Comparison of ENCODE assay signal across 15 cellular contexts in the genomic region with DNA sequence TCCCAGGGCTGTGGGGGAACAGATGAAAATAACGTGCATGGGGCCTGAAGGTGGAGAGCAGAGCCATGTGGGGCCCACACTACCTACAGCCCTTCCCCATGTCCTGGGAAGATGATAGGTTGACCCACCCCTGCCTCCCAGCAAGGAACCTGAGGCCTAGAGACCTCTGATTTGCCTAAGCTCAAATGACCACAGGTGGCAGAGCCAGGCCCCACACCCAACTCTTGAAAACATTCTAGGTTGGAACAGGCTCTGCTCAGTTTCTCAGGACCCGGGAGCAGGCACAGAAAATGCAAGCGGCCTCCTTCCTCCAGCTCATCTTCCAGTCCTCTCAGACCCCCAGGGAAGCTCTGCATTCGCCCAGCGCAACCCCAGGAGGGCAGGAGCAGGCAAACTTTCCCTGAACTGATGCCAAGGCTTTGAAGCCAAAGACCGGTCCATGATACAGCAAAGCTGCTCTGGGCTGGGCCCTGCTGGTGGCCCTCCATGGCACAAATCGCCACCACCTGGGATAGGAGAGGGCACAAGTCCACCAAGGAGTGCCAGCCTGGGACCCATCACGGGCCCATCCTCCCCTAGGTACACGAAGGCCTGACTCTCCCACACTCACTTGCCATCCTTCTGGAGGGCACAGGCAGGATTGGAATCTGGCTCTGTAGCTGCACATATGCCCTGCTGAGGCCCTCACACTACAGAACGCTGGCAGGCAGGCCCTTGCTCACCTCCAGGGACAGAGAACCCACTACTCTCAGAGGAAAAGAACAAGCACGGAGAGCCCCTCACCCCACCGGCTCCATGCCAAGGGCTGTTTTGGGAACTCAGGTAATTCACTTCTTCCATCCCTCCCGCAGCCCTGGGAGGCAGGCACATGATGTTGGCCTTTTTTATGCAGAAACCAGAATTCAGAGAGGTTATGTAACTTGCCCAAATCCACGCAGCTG. TPM values are rescaled to one million over a fixed set of nuclear protein-coding genes. Genes with fewer than 3 reads are reported as not detected.
DNase-seq lines count a peak whose midpoint lies in the region; ATAC-seq and TF ChIP-seq lines count a peak whose summit lies in the region.
"Had no signal": no experiment of that assay in that cellular context is flagged by ENCODE, and none has a peak within 500 bp of the region (broad histone marks: within the 10 kb centered on the region; RNA-seq: fewer than 3 reads in every experiment).

No MANE protein-coding gene starts in this region.

- H3K79me1 ChIP-seq in mesendoderm (ENCODE audit: low read length): no peaks in the 10 kb centered on the region

- peaks cover 2% of the 10 kb centered on the region for H3K4me1 ChIP-seq in mesendoderm (ENCODE audit: control insufficient read depth, low read depth, low read length)

- H3K18ac ChIP-seq in mesendoderm (ENCODE audit: low read length): no peak overlapping the region

- peak overlapping the region; percentile 30 for H3K4me3 Mint-ChIP-seq in activated CD8-positive, alpha-beta T cell treated with anti-CD3 and anti-CD28 coated beads, Interleukin-2, amount 10 ng/mL, durations not matched to agents 7 days and 5 days
- H3K4me3 Mint-ChIP-seq in chondrocyte (ENCODE audit: unreplicated experiment): no peak overlapping the region

- no peak overlapping the region for H2BK120ac ChIP-seq in mesendoderm (ENCODE audit: low read depth, low read length)

- peaks cover 86% of the 10 kb centered on the region for H3K4me1 Mint-ChIP-seq in activated CD8-positive, alpha-beta T cell treated with anti-CD3 and anti-CD28 coated beads, Interleukin-2, amount 10 ng/mL, durations not matched to agents 7 days and 5 days (ENCODE audit: low read depth)
- peaks cover 11% of the 10 kb centered on the region for H3K4me1 Mint-ChIP-seq in chondrocyte (ENCODE audit: low read depth)

- CTCF ChIA-PET in activated CD8-positive, alpha-beta T cell treated with anti-CD3 and anti-CD28 coated beads, Interleukin-2, amount 10 ng/mL, durations not matched to agents 7 days and 5 days (lab: Charles Lee): interaction anchor here (0.8 to 3.3 kb wide), 18 partner anchors 9 to 163 kb away, joined by 3 to 26 read pairs (median 6); partner anchors contain the start of genes BLM, FURIN and HDDC3

- H3K4me2 ChIP-seq in mesendoderm (ENCODE audit: low read length): no peak overlapping the region
- H3K4me2 ChIP-seq: SK-N-SH had no signal

- no peaks in the 10 kb centered on the region for H3K27me3 Mint-ChIP-seq in activated CD8-positive, alpha-beta T cell treated with anti-CD3 and anti-CD28 coated beads, Interleukin-2, amount 10 ng/mL, durations not matched to agents 7 days and 5 days (ENCODE audit: low read depth)
- H3K27me3 Mint-ChIP-seq in chondrocyte (ENCODE audit: low read depth): no peaks in the 10 kb centered on the region

- H4K8ac ChIP-seq in mesendoderm (ENCODE audit: low read depth, low read length): no peak overlapping the region

- H3K9me3 Mint-ChIP-seq in activated CD8-positive, alpha-beta T cell treated with anti-CD3 and anti-CD28 coated beads, Interleukin-2, amount 10 ng/mL, durations not matched to agents 7 days and 5 days (ENCODE audit: insufficient read depth): no peaks in the 10 kb centered on the region
- H3K9me3 Mint-ChIP-seq in chondrocyte (ENCODE audit: low read depth): no peaks in the 10 kb centered on the region

- H3K4me3 ChIP-seq in H7 (ENCODE audit: insufficient read depth, low read depth, low read length) (no peak overlapping the region), mesendoderm (ENCODE audit: low read length) (no peak overlapping the region)

- no peak overlapping the region for H3K9ac ChIP-seq in mesendoderm (ENCODE audit: low read length)
- H3K9ac ChIP-seq: SK-N-SH had no signal

- POLR2A ChIA-PET in activated CD8-positive, alpha-beta T cell treated with anti-CD3 and anti-CD28 coated beads, Interleukin-2, amount 10 ng/mL, durations not matched to agents 7 days and 5 days (lab: Charles Lee): interaction anchor here (0.6 to 2.6 kb wide), 11 partner anchors 8 to 157 kb away, joined by 3 to 17 read pairs (median 4); no protein-coding TSS in a partner anchor

- H3K27ac Mint-ChIP-seq in activated CD8-positive, alpha-beta T cell treated with anti-CD3 and anti-CD28 coated beads, Interleukin-2, amount 10 ng/mL, durations not matched to agents 7 days and 5 days: peak overlapping the region; percentile 86
- H3K27ac Mint-ChIP-seq in chondrocyte (ENCODE audit: unreplicated experiment): no peak overlapping the region

- H2BK15ac ChIP-seq in mesendoderm (replicated peaks; ENCODE audit: low read depth): no peak overlapping the region

- H2AK5ac ChIP-seq in mesendoderm (ENCODE audit: low read length): no peak overlapping the region

- no peaks in the 10 kb centered on the region for H3K27me3 ChIP-seq in H7 (ENCODE audit: control insufficient read depth, insufficient read depth, low read length)
- no peaks in the 10 kb centered on the region for H3K27me3 ChIP-seq in mesendoderm (ENCODE audit: insufficient read depth, low read length, poor library complexity)

- H4K5ac ChIP-seq in mesendoderm (ENCODE audit: low read length): no peak overlapping the region

- TF ChIP-seq CTCF in chondrocyte (IDR thresholded peaks at IDR 0.05): no peak

- H3K23ac ChIP-seq in mesendoderm (ENCODE audit: low read length): no peak overlapping the region

- no CpG with 5 or more reads among the region's 14 CpGs for WGBS in mesendoderm (ENCODE audit: extremely low coverage, insufficient coverage, low lambda C conversion rate)

- no peak overlapping the region for H2BK5ac ChIP-seq in mesendoderm (ENCODE audit: low read length)

- H3K79me2 ChIP-seq in mesendoderm (ENCODE audit: control insufficient read depth, insufficient read depth, low read length): no peaks in the 10 kb centered on the region

- no peak for ATAC-seq in activated CD8-positive, alpha-beta T cell treated with anti-CD3 and anti-CD28 coated beads, Interleukin-2, amount 10 ng/mL, durations not matched to agents 7 days and 5 days
- ATAC-seq: left lobe of liver had no signal

- peaks cover 36% of the 10 kb centered on the region for H3K36me3 Mint-ChIP-seq in activated CD8-positive, alpha-beta T cell treated with anti-CD3 and anti-CD28 coated beads, Interleukin-2, amount 10 ng/mL, durations not matched to agents 7 days and 5 days (ENCODE audit: low read depth)
- no peaks in the 10 kb centered on the region for H3K36me3 Mint-ChIP-seq in chondrocyte (ENCODE audit: low read depth)

- H3K4ac ChIP-seq in mesendoderm (ENCODE audit: low read depth, low read length): no peak overlapping the region

- H3K36me3 ChIP-seq in H7 (replicated peaks; ENCODE audit: control insufficient read depth, insufficient read depth, low read length) (peaks cover 1% of the 10 kb centered on the region), mesendoderm (ENCODE audit: control insufficient read depth, insufficient read depth, low read length) (no peaks in the 10 kb centered on the region)

- DNase-seq in DMS 273 (lab: John Stamatoyannopoulos, UW; ENCODE audit: unreplicated experiment) (peak; percentile 25), DMS 273 treated with DMSO at 0.1 percent for 48 hours (lab: John Stamatoyannopoulos, UW) (no peak), H7 (peak; percentile 60), mesenteric fat pad (ENCODE audit: low spot score) (peak; percentile 83), NCI-H69 (lab: John Stamatoyannopoulos, UW) (no peak), chondrocyte (ENCODE audit: low spot score) (no peak), mesendoderm (no peak)
- DNase-seq in activated CD8-positive, alpha-beta T cell treated with anti-CD3 and anti-CD28 coated beads, Interleukin-2, amount 10 ng/mL, durations not matched to agents 7 days and 5 days: no peak
- DNase-seq: activated T-cell treated with anti-CD3 and anti-CD28 coated beads, Interleukin-2, amount 50 U/mL, for 1 hour; HCEC 1CT; NCI-H1436; NCI-H226 had no signal

- H3K27ac ChIP-seq in mesendoderm (ENCODE audit: low read depth, low read length): no peak overlapping the region
- H3K27ac ChIP-seq: 22Rv1 had no signal

- H3K56ac ChIP-seq in mesendoderm (ENCODE audit: low read length): no peak overlapping the region

RNA-seq across cellular contexts. Expression of gene FURIN, which starts 51.0 kb away (rescaled TPM):
- 56.5 and 68.9 TPM in 2 replicates for total RNA-seq in H7 (2014; rRNA removed; shearing (Covaris generic))
- 10 to 100 TPM; 86.0 to 86.5 TPM for total RNA-seq in activated CD8-positive, alpha-beta T cell treated with anti-CD3 and anti-CD28 coated beads, Interleukin-2, amount 10 ng/mL, durations not matched to agents 7 days and 5 days
- total RNA-seq in mesenteric fat pad (99.8 TPM), chondrocyte (66.2 to 118 TPM (median 71.1 TPM) in 3 replicates)
- 23.0 TPM for polyA plus RNA-seq in mesendoderm (2013, experiment 1 of 2)
- polyA plus RNA-seq in mesendoderm (2013, experiment 2 of 2): 22.8 TPM

Comparison
In these comparisons a context has a peak if more than half of its experiments do, and no peak if none do; other contexts are left out.
1. DNase-seq: peak in DMS 273 (single experiment), H7 (single experiment) and mesenteric fat pad (single experiment); none in DMS 273 treated with DMSO at 0.1 percent for 48 hours (single experiment), activated CD8-positive, alpha-beta T cell treated with anti-CD3 and anti-CD28 coated beads, Interleukin-2, amount 10 ng/mL, durations not matched to agents 7 days and 5 days (single experiment), NCI-H69 (single experiment), chondrocyte (single experiment) and mesendoderm (single experiment).